Comparison of ENCODE assay signal across 1 cellular context in the genomic region with DNA sequence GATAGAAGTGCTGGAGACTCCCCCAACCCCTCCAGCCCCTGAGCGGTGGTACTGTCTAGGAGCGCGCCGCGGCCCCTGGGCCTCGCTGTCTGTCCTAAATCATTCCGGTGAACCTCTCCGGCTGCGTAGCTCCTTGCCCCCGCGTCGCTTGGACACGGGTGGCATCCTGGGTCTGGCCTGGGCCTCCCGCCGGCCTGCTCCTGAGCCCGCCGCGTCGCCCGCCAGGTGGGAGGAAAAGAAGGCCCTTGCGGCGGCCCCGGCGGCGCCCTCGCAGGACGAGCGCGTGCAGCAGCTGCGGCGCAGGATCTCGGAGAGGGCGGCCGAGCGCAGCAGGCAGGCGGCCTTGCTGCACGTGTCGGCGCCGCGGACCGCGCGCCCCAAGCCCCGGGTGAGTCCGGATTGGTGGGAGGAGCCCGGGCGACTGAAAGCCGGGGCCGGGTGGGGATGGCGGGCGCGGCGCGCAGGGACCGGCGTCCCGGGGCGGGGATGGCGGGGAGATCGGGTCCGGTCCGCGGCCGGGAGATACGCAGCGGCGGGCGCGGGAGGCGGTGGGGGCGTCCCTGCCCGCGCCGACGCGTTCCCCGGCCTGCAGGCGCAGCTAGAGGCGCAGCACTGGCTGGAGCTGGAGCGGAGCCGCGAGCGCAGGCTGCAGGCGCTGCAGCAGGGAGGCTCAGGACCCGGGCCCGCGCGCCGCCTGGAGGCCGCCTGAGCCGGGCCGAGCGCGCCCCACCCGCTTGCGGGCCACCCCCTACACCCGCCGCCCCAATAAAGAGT.
TF ChIP-seq lines count a peak whose summit lies in the region.

No MANE protein-coding gene starts in this region.

TF ChIP-seq in HepG2, 621 proteins besides CTCF, POLR2A, EP300 and RAD21 (continues in another document):
- no peak for TF ChIP-seq GTF2F1 (IDR thresholded peaks at IDR 0.05; ENCODE audit: low read length)
- TF ChIP-seq CEBPB (IDR thresholded peaks at IDR 0.05; ENCODE audit: borderline replicate concordance, low read depth, low read length) = no peak
- no peak for TF ChIP-seq NPAS2 (CRISPR knock-in tag; IDR thresholded peaks at IDR 0.05; ENCODE audit: borderline replicate concordance)
- TF ChIP-seq ONECUT2 (CRISPR knock-in tag; IDR thresholded peaks at IDR 0.05) = 0 out of 2 replicates have a peak, but pooled peaks have one; percentile 30
- 0 out of 2 replicates have a peak, but pooled peaks have one; percentile 64 for TF ChIP-seq ZNF549 (CRISPR knock-in tag; IDR thresholded peaks at IDR 0.05)
- TF ChIP-seq, protein P1, sequence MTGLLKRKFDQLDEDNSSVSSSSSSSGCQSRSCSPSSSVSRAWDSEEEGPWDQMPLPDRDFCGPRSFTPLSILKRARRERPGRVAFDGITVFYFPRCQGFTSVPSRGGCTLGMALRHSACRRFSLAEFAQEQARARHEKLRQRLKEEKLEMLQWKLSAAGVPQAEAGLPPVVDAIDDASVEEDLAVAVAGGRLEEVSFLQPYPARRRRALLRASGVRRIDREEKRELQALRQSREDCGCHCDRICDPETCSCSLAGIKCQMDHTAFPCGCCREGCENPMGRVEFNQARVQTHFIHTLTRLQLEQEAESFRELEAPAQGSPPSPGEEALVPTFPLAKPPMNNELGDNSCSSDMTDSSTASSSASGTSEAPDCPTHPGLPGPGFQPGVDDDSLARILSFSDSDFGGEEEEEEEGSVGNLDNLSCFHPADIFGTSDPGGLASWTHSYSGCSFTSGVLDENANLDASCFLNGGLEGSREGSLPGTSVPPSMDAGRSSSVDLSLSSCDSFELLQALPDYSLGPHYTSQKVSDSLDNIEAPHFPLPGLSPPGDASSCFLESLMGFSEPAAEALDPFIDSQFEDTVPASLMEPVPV (CRISPR knock-in tag; IDR thresholded peaks at IDR 0.05) = peak; percentile 47
- TF ChIP-seq WIZ (CRISPR knock-in tag; IDR thresholded peaks at IDR 0.05) = 0 out of 2 replicates have a peak, but pooled peaks have one; percentile 22
- TF ChIP-seq ZFP1 (CRISPR knock-in tag; IDR thresholded peaks at IDR 0.05) = no peak
- TF ChIP-seq NCOR1 (IDR thresholded peaks at IDR 0.05; ENCODE audit: borderline replicate concordance, low read length) = no peak
- TF ChIP-seq CAMTA2 (CRISPR knock-in tag; IDR thresholded peaks at IDR 0.05; ENCODE audit: borderline replicate concordance) = peak; percentile 65; the same call in 1 of the 2 replicates
- 0 out of 2 replicates have a peak, but pooled peaks have one; percentile 23 for TF ChIP-seq ZFP90 (CRISPR knock-in tag; IDR thresholded peaks at IDR 0.05; ENCODE audit: borderline replicate concordance)
- no peak for TF ChIP-seq ZSCAN31 (CRISPR knock-in tag; IDR thresholded peaks at IDR 0.05; ENCODE audit: low read depth)
- TF ChIP-seq ZNF451 (CRISPR knock-in tag; IDR thresholded peaks at IDR 0.05) = peak; percentile 57; the same call in 1 of the 2 replicates
- TF ChIP-seq PHF20 (CRISPR knock-in tag; IDR thresholded peaks at IDR 0.05) = peak; percentile 43; the same call in 1 of the 2 replicates
- TF ChIP-seq, protein P2, sequence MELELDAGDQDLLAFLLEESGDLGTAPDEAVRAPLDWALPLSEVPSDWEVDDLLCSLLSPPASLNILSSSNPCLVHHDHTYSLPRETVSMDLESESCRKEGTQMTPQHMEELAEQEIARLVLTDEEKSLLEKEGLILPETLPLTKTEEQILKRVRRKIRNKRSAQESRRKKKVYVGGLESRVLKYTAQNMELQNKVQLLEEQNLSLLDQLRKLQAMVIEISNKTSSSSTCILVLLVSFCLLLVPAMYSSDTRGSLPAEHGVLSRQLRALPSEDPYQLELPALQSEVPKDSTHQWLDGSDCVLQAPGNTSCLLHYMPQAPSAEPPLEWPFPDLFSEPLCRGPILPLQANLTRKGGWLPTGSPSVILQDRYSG (CRISPR knock-in tag; IDR thresholded peaks at IDR 0.05) = peak; percentile 96
- TF ChIP-seq MED13 (CRISPR knock-in tag; IDR thresholded peaks at IDR 0.05) = peak; percentile 58; the same call in 1 of the 2 replicates
- peak; percentile 86 for TF ChIP-seq HES4 (CRISPR knock-in tag; IDR thresholded peaks at IDR 0.05; ENCODE audit: borderline replicate concordance)
- TF ChIP-seq ESRRA (CRISPR knock-in tag; IDR thresholded peaks at IDR 0.05; ENCODE audit: low read depth) = peak; percentile 66; the same call in 1 of the 2 replicates
- peak; percentile 94 for TF ChIP-seq SATB2 (CRISPR knock-in tag; IDR thresholded peaks at IDR 0.05)
- TF ChIP-seq THAP11 (CRISPR knock-in tag; IDR thresholded peaks at IDR 0.05) = peak; percentile 50; the same call in 1 of the 2 replicates
- no peak for TF ChIP-seq ZNF879 (CRISPR knock-in tag; IDR thresholded peaks at IDR 0.05)
- TF ChIP-seq, protein P3, sequence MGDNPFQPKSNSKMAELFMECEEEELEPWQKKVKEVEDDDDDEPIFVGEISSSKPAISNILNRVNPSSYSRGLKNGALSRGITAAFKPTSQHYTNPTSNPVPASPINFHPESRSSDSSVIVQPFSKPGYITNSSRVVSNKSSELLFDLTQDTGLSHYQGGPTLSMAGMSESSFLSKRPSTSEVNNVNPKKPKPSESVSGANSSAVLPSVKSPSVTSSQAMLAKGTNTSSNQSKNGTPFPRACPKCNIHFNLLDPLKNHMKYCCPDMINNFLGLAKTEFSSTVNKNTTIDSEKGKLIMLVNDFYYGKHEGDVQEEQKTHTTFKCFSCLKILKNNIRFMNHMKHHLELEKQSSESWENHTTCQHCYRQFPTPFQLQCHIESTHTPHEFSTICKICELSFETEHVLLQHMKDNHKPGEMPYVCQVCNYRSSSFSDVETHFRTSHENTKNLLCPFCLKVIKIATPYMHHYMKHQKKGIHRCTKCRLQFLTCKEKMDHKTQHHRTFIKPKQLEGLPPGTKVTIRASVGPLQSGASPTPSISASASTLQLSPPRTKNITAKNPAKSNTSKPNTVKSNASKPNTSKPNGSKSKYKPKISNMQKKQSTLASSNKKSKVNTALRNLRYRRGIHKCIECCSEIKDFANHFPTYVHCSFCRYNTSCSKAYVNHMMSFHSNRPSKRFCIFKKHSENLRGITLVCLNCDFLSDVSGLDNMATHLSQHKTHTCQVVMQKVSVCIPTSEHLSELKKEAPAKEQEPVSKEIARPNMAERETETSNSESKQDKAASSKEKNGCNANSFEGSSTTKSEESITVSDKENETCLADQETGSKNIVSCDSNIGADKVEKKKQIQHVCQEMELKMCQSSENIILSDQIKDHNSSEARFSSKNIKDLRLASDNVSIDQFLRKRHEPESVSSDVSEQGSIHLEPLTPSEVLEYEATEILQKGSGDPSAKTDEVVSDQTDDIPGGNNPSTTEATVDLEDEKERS (CRISPR knock-in tag; IDR thresholded peaks at IDR 0.05) = no peak
- TF ChIP-seq, protein P4, sequence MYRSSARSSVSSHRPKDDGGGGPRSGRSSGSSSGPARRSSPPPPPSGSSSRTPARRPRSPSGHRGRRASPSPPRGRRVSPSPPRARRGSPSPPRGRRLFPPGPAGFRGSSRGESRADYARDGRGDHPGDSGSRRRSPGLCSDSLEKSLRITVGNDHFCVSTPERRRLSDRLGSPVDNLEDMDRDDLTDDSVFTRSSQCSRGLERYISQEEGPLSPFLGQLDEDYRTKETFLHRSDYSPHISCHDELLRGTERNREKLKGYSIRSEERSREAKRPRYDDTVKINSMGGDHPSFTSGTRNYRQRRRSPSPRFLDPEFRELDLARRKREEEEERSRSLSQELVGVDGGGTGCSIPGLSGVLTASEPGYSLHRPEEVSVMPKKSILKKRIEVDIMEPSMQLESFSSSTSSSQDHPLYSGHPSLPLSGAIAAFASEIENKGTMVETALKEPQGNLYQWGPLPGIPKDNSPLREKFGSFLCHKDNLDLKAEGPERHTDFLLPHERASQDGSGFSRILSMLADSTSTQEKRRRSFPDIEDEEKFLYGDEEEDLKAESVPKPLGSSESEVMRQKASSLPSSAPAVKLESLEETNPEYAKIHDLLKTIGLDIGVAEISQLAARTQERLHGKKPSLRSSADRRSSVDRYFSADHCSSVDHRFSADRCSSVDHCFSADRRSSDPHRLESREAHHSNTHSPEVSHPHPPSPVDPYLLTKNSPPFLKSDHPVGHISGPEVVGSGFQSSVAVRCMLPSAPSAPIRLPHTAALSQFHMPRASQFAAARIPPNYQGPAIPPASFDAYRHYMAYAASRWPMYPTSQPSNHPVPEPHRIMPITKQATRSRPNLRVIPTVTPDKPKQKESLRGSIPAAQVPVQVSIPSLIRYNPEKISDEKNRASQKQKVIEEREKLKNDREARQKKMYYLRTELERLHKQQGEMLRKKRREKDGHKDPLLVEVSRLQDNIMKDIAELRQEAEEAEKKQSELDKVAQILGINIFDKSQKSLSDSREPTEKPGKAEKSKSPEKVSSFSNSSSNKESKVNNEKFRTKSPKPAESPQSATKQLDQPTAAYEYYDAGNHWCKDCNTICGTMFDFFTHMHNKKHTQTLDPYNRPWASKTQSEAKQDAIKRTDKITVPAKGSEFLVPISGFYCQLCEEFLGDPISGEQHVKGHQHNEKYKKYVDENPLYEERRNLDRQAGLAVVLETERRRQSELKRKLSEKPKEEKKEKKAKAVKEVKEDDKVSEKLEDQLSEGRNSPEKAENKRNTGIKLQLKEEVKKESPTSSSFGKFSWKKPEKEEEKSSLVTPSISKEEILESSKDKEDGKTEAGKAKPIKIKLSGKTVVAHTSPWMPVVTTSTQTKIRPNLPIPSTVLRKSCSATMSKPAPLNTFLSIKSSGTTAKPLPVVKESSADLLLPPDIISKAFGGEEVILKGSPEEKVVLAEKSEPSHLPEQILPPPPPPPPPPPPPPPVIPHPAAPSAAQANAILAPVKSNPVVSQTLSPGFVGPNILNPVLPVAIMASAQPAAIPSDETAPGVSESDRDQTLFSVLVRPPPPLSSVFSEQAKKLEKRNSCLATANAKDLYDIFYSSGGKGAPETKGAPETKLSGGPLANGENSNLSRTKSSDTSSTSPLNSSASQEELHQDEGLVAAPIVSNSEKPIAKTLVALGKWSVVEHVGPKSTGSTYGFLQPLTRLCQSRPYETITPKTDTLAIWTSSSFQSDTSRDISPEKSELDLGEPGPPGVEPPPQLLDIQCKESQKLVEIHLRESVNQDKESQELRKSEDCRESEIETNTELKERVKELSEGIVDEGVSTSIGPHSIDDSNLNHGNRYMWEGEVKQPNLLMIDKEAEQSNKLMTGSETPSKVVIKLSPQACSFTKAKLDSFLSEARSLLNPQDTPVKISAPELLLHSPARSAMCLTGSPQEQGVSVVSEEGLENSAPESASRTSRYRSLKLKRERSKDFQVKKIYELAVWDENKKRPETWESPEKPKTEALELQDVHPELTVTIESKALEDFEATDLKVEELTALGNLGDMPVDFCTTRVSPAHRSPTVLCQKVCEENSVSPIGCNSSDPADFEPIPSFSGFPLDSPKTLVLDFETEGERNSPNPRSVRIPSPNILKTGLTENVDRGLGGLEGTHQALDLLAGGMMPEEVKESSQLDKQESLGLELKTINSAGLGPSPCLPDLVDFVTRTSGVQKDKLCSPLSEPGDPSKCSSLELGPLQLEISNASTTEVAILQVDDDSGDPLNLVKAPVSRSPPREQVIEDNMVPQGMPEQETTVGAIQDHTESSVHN (CRISPR knock-in tag; IDR thresholded peaks at IDR 0.05) = peak; percentile 26; the same call in 1 of the 2 replicates
- TF ChIP-seq ZNF776 (CRISPR knock-in tag; IDR thresholded peaks at IDR 0.05) = no peak; the same call in 1 of the 2 replicates
- TF ChIP-seq, protein P5, sequence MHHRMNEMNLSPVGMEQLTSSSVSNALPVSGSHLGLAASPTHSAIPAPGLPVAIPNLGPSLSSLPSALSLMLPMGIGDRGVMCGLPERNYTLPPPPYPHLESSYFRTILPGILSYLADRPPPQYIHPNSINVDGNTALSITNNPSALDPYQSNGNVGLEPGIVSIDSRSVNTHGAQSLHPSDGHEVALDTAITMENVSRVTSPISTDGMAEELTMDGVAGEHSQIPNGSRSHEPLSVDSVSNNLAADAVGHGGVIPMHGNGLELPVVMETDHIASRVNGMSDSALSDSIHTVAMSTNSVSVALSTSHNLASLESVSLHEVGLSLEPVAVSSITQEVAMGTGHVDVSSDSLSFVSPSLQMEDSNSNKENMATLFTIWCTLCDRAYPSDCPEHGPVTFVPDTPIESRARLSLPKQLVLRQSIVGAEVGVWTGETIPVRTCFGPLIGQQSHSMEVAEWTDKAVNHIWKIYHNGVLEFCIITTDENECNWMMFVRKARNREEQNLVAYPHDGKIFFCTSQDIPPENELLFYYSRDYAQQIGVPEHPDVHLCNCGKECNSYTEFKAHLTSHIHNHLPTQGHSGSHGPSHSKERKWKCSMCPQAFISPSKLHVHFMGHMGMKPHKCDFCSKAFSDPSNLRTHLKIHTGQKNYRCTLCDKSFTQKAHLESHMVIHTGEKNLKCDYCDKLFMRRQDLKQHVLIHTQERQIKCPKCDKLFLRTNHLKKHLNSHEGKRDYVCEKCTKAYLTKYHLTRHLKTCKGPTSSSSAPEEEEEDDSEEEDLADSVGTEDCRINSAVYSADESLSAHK (CRISPR knock-in tag; IDR thresholded peaks at IDR 0.05; ENCODE audit: borderline replicate concordance) = no peak
- TF ChIP-seq, protein P6, sequence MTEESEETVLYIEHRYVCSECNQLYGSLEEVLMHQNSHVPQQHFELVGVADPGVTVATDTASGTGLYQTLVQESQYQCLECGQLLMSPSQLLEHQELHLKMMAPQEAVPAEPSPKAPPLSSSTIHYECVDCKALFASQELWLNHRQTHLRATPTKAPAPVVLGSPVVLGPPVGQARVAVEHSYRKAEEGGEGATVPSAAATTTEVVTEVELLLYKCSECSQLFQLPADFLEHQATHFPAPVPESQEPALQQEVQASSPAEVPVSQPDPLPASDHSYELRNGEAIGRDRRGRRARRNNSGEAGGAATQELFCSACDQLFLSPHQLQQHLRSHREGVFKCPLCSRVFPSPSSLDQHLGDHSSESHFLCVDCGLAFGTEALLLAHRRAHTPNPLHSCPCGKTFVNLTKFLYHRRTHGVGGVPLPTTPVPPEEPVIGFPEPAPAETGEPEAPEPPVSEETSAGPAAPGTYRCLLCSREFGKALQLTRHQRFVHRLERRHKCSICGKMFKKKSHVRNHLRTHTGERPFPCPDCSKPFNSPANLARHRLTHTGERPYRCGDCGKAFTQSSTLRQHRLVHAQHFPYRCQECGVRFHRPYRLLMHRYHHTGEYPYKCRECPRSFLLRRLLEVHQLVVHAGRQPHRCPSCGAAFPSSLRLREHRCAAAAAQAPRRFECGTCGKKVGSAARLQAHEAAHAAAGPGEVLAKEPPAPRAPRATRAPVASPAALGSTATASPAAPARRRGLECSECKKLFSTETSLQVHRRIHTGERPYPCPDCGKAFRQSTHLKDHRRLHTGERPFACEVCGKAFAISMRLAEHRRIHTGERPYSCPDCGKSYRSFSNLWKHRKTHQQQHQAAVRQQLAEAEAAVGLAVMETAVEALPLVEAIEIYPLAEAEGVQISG (CRISPR knock-in tag; IDR thresholded peaks at IDR 0.05) = peak; percentile 86
- TF ChIP-seq ZNF232 (CRISPR knock-in tag; IDR thresholded peaks at IDR 0.05; ENCODE audit: borderline replicate concordance) = peak; percentile 67; the same call in 1 of the 2 replicates
- TF ChIP-seq YEATS4 (CRISPR knock-in tag; IDR thresholded peaks at IDR 0.05; ENCODE audit: borderline replicate concordance) = peak; percentile 73
- TF ChIP-seq NR2F1 (CRISPR knock-in tag; IDR thresholded peaks at IDR 0.05) = no peak
- no peak for TF ChIP-seq FIP1L1 (IDR thresholded peaks at IDR 0.05; ENCODE audit: borderline replicate concordance, insufficient read depth, low read depth, low read length)
- no peak for TF ChIP-seq ZNF850 (CRISPR knock-in tag; conservative IDR thresholded peaks at IDR 0.05)
- TF ChIP-seq SALL2 (CRISPR knock-in tag; IDR thresholded peaks at IDR 0.05) = no peak; the same call in 1 of the 2 replicates
